Comparison of ENCODE assay signal across 1 cellular context in the genomic region with DNA sequence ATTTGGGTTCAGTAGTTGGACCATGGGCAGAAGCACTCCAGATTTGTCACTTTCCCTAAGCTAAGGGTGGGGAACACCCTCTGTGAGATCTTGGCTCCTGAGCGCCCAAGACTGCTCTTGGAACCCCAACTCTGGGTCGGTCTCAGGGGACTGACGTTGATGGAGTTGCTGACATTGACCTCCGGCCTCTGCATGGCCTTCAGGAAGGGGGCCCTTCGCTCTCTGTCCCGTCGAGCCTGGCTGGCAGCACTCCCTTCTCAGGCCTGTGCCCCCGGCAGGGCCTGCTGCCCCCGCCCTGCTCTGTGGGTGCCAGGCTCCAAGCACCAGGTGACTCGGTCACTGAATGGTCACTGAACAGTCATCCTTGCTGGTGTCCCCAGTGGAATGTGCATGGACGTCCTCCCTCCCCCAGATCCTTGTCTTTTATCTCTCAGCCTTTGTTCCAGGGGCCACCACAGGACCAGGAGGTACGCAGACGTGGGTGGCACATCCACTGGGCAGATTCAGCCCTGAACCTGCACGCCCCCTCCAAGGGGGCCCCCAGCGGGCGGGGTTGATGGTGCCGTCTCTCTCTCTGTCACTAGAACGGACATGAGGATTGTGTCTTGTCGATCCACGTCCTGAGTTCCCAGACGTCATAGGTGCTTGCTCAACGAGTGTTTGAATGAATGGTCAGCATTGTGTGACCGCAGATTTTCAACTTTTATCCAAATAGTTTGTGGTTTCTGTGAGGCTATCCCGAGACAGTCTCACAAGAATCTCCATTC.
TF ChIP-seq lines count a peak whose summit lies in the region.

No MANE protein-coding gene starts in this region.

TF ChIP-seq in HepG2, 621 proteins besides CTCF, POLR2A, EP300 and RAD21 (continued from another document and continues in another):
- TF ChIP-seq, protein P1, sequence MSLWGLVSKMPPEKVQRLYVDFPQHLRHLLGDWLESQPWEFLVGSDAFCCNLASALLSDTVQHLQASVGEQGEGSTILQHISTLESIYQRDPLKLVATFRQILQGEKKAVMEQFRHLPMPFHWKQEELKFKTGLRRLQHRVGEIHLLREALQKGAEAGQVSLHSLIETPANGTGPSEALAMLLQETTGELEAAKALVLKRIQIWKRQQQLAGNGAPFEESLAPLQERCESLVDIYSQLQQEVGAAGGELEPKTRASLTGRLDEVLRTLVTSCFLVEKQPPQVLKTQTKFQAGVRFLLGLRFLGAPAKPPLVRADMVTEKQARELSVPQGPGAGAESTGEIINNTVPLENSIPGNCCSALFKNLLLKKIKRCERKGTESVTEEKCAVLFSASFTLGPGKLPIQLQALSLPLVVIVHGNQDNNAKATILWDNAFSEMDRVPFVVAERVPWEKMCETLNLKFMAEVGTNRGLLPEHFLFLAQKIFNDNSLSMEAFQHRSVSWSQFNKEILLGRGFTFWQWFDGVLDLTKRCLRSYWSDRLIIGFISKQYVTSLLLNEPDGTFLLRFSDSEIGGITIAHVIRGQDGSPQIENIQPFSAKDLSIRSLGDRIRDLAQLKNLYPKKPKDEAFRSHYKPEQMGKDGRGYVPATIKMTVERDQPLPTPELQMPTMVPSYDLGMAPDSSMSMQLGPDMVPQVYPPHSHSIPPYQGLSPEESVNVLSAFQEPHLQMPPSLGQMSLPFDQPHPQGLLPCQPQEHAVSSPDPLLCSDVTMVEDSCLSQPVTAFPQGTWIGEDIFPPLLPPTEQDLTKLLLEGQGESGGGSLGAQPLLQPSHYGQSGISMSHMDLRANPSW (CRISPR knock-in tag; IDR thresholded peaks at IDR 0.05; ENCODE audit: borderline replicate concordance), result no peak
- TF ChIP-seq REXO4 (CRISPR knock-in tag; IDR thresholded peaks at IDR 0.05; ENCODE audit: borderline replicate concordance), result no peak
- TF ChIP-seq GZF1 (CRISPR knock-in tag; IDR thresholded peaks at IDR 0.05), result no peak
- TF ChIP-seq, protein P2, sequence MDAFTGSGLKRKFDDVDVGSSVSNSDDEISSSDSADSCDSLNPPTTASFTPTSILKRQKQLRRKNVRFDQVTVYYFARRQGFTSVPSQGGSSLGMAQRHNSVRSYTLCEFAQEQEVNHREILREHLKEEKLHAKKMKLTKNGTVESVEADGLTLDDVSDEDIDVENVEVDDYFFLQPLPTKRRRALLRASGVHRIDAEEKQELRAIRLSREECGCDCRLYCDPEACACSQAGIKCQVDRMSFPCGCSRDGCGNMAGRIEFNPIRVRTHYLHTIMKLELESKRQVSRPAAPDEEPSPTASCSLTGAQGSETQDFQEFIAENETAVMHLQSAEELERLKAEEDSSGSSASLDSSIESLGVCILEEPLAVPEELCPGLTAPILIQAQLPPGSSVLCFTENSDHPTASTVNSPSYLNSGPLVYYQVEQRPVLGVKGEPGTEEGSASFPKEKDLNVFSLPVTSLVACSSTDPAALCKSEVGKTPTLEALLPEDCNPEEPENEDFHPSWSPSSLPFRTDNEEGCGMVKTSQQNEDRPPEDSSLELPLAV (CRISPR knock-in tag; conservative IDR thresholded peaks at IDR 0.05; ENCODE audit: low read depth), result no peak
- TF ChIP-seq SP5 (CRISPR knock-in tag; IDR thresholded peaks at IDR 0.05; ENCODE audit: borderline replicate concordance, low read depth), result no peak
- TF ChIP-seq, protein P3, sequence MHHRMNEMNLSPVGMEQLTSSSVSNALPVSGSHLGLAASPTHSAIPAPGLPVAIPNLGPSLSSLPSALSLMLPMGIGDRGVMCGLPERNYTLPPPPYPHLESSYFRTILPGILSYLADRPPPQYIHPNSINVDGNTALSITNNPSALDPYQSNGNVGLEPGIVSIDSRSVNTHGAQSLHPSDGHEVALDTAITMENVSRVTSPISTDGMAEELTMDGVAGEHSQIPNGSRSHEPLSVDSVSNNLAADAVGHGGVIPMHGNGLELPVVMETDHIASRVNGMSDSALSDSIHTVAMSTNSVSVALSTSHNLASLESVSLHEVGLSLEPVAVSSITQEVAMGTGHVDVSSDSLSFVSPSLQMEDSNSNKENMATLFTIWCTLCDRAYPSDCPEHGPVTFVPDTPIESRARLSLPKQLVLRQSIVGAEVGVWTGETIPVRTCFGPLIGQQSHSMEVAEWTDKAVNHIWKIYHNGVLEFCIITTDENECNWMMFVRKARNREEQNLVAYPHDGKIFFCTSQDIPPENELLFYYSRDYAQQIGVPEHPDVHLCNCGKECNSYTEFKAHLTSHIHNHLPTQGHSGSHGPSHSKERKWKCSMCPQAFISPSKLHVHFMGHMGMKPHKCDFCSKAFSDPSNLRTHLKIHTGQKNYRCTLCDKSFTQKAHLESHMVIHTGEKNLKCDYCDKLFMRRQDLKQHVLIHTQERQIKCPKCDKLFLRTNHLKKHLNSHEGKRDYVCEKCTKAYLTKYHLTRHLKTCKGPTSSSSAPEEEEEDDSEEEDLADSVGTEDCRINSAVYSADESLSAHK (CRISPR knock-in tag; IDR thresholded peaks at IDR 0.05; ENCODE audit: borderline replicate concordance), result no peak
- TF ChIP-seq KDM5A (IDR thresholded peaks at IDR 0.05; ENCODE audit: borderline replicate concordance, low read length), result no peak
- peak; percentile 82; the same call in 1 of the 2 replicates for TF ChIP-seq NFKBIZ (CRISPR knock-in tag; IDR thresholded peaks at IDR 0.05)
- no peak for TF ChIP-seq SIN3B (IDR thresholded peaks at IDR 0.05; ENCODE audit: low read length)
- peak; percentile 99 for TF ChIP-seq HNRNPL (IDR thresholded peaks at IDR 0.05; ENCODE audit: low read depth, low read length)
- TF ChIP-seq HMGA1 (CRISPR knock-in tag; conservative IDR thresholded peaks at IDR 0.05), result no peak
- TF ChIP-seq GLI4 (CRISPR knock-in tag; IDR thresholded peaks at IDR 0.05; ENCODE audit: borderline replicate concordance), result no peak
- no peak for TF ChIP-seq SYNCRIP (IDR thresholded peaks at IDR 0.05; ENCODE audit: insufficient read depth, low read depth, low read length)
- no peak for TF ChIP-seq ZSCAN9 (CRISPR knock-in tag; IDR thresholded peaks at IDR 0.05; ENCODE audit: borderline replicate concordance)
- peak; percentile 24; the same call in 1 of the 2 replicates for TF ChIP-seq ETV5 (CRISPR knock-in tag; IDR thresholded peaks at IDR 0.05; ENCODE audit: borderline replicate concordance)
- TF ChIP-seq ZBTB7A (CRISPR knock-in tag; IDR thresholded peaks at IDR 0.05), result no peak
- peak; percentile 82 for TF ChIP-seq ZNF724P (CRISPR knock-in tag; IDR thresholded peaks at IDR 0.05; ENCODE audit: borderline replicate concordance)
- no peak for TF ChIP-seq SNRNP70 (IDR thresholded peaks at IDR 0.05; ENCODE audit: low read depth, low read length)
- TF ChIP-seq YEATS4 (CRISPR knock-in tag; IDR thresholded peaks at IDR 0.05; ENCODE audit: borderline replicate concordance), result peak; percentile 27; the same call in 1 of the 2 replicates
- TF ChIP-seq ZNF83 (CRISPR knock-in tag; IDR thresholded peaks at IDR 0.05; ENCODE audit: borderline replicate concordance), result 0 out of 2 replicates have a peak, but pooled peaks have one; percentile 34
- no peak for TF ChIP-seq ZNF30 (CRISPR knock-in tag; IDR thresholded peaks at IDR 0.05)
- TF ChIP-seq CHCHD3 (CRISPR knock-in tag; IDR thresholded peaks at IDR 0.05), result no peak
- TF ChIP-seq ZNF589 (CRISPR knock-in tag; conservative IDR thresholded peaks at IDR 0.05), result no peak
- no peak for TF ChIP-seq ZNF784 (CRISPR knock-in tag; IDR thresholded peaks at IDR 0.05; ENCODE audit: borderline replicate concordance)
- TF ChIP-seq, protein P4, sequence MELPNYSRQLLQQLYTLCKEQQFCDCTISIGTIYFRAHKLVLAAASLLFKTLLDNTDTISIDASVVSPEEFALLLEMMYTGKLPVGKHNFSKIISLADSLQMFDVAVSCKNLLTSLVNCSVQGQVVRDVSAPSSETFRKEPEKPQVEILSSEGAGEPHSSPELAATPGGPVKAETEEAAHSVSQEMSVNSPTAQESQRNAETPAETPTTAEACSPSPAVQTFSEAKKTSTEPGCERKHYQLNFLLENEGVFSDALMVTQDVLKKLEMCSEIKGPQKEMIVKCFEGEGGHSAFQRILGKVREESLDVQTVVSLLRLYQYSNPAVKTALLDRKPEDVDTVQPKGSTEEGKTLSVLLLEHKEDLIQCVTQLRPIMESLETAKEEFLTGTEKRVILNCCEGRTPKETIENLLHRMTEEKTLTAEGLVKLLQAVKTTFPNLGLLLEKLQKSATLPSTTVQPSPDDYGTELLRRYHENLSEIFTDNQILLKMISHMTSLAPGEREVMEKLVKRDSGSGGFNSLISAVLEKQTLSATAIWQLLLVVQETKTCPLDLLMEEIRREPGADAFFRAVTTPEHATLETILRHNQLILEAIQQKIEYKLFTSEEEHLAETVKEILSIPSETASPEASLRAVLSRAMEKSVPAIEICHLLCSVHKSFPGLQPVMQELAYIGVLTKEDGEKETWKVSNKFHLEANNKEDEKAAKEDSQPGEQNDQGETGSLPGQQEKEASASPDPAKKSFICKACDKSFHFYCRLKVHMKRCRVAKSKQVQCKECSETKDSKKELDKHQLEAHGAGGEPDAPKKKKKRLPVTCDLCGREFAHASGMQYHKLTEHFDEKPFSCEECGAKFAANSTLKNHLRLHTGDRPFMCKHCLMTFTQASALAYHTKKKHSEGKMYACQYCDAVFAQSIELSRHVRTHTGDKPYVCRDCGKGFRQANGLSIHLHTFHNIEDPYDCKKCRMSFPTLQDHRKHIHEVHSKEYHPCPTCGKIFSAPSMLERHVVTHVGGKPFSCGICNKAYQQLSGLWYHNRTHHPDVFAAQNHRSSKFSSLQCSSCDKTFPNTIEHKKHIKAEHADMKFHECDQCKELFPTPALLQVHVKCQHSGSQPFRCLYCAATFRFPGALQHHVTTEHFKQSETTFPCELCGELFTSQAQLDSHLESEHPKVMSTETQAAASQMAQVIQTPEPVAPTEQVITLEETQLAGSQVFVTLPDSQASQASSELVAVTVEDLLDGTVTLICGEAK (IDR thresholded peaks at IDR 0.05), result no peak
- TF ChIP-seq, protein P4 (CRISPR knock-in tag; IDR thresholded peaks at IDR 0.05), result 0 out of 2 replicates have a peak, but pooled peaks have one; percentile 53
- TF ChIP-seq KMT2B (CRISPR knock-in tag; IDR thresholded peaks at IDR 0.05), result 0 out of 2 replicates have a peak, but pooled peaks have one; percentile 26
- no peak for TF ChIP-seq MAFK (conservative IDR thresholded peaks at IDR 0.05 in 1 of 2, IDR thresholded peaks at IDR 0.05 in 1 of 2; ENCODE audit: low read length in 2 of 2)
- TF ChIP-seq KLF13 (CRISPR knock-in tag; IDR thresholded peaks at IDR 0.05), result no peak
- no peak for TF ChIP-seq ZNF124 (CRISPR knock-in tag; IDR thresholded peaks at IDR 0.05)
- TF ChIP-seq U2AF1 (optimal IDR thresholded peaks at IDR 0.05; ENCODE audit: low read depth, low read length), result peak; percentile 67
- no peak for TF ChIP-seq CAMTA2 (CRISPR knock-in tag; IDR thresholded peaks at IDR 0.05; ENCODE audit: borderline replicate concordance)
- 0 out of 2 replicates have a peak, but pooled peaks have one; percentile 38 for TF ChIP-seq IRF2 (CRISPR knock-in tag; IDR thresholded peaks at IDR 0.05)
- TF ChIP-seq ZNF138 (CRISPR knock-in tag; IDR thresholded peaks at IDR 0.05; ENCODE audit: low read depth), result no peak
- no peak for TF ChIP-seq ZNF552 (CRISPR knock-in tag; IDR thresholded peaks at IDR 0.05; ENCODE audit: borderline replicate concordance)
- TF ChIP-seq POLR2AphosphoS2 (IDR thresholded peaks at IDR 0.05; ENCODE audit: low read depth, low read length), result no peak
- TF ChIP-seq, protein P5, sequence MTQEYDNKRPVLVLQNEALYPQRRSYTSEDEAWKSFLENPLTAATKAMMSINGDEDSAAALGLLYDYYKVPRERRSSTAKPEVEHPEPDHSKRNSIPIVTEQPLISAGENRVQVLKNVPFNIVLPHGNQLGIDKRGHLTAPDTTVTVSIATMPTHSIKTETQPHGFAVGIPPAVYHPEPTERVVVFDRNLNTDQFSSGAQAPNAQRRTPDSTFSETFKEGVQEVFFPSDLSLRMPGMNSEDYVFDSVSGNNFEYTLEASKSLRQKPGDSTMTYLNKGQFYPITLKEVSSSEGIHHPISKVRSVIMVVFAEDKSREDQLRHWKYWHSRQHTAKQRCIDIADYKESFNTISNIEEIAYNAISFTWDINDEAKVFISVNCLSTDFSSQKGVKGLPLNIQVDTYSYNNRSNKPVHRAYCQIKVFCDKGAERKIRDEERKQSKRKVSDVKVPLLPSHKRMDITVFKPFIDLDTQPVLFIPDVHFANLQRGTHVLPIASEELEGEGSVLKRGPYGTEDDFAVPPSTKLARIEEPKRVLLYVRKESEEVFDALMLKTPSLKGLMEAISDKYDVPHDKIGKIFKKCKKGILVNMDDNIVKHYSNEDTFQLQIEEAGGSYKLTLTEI (CRISPR knock-in tag; conservative IDR thresholded peaks at IDR 0.05), result no peak
- TF ChIP-seq NR2F1 (CRISPR knock-in tag; IDR thresholded peaks at IDR 0.05), result peak in 1 of 2 experiments; percentile 30; a peak in 2 of 4 replicates
- peak; percentile 67; the same call in 1 of the 2 replicates for TF ChIP-seq RXRA (CRISPR knock-in tag; IDR thresholded peaks at IDR 0.05)
